15 cellular contexts compared by ENCODE assay signal in the genomic region with DNA sequence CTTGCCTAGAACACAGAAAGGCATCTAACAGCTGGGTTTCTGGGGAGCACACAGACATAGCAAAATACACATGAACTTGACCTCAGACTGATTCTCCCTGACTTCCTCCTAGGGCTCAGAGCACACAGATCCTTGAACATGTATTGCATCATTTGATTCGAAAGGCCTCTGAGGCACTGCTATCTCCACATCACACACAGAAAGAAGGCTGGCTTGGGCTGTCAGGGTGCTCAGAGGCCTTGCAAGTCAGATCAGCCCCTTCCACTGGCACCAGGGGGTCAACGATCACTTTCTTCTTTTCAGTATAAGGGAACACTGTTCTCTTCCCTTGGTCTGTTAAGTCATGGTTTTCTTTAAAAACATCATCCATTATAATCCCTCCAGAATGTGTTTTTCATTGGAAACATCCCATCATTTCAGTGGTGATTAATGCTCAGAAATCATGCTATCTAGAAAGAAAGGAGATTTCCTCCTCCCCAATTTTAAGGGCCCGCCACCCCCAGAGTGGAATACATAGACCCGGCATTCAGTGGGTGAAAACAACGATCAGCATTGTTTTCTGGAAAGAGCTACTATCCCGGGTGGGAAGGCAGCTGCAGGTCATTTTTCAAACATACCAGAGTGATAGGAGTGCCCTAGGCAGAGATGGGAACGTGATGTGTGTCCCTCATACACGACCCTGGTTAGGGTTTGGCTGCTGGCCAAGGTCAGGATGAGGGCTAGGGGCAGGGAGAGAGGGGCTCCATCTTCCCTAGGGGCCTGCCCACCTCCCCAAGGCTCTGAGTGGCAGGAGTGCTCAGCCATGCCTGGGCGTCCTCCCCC.
DNase-seq lines count a peak whose midpoint lies in the region; ATAC-seq, FAIRE-seq and TF ChIP-seq lines count a peak whose summit lies in the region.
"Had no signal": no experiment of that assay in that cellular context is flagged by ENCODE, and none has a peak within 500 bp of the region (broad histone marks: within the 10 kb centered on the region; RNA-seq: fewer than 3 reads in every experiment).

No MANE protein-coding gene starts in this region.

- H3K27ac ChIP-seq in angular gyrus (ENCODE audit: low read depth, low read length), result peak overlapping the region; percentile 87
- peak overlapping the region; percentile 89 for H3K27ac ChIP-seq in layer of hippocampus (ENCODE audit: low read depth, low read length)
- H3K27ac ChIP-seq: skin epidermis, thyroid gland had no signal

- peaks cover 2 to 3% of the 10 kb centered on the region in 2 donors for H3K9me3 Mint-ChIP-seq in activated T-cell treated with anti-CD3 and anti-CD28 coated beads, Interleukin-2, amount 50 U/mL, for 72 hours

- no peaks in the 10 kb centered on the region for H3K36me3 Mint-ChIP-seq in activated T-cell treated with anti-CD3 and anti-CD28 coated beads, Interleukin-2, amount 50 U/mL, for 72 hours (ENCODE audit: insufficient read depth in 2 of 2)

- H3K4me1 Mint-ChIP-seq in activated T-cell treated with anti-CD3 and anti-CD28 coated beads, Interleukin-2, amount 50 U/mL, for 72 hours (ENCODE audit: low read depth), result peaks cover 22% of the 10 kb centered on the region

- peak in 1 of 2 donors; percentile 18 for DNase-seq in activated T-cell treated with anti-CD3 and anti-CD28 coated beads, Interleukin-2, amount 50 U/mL, for 72 hours
- DNase-seq in activated T-cell treated with anti-CD3 and anti-CD28 coated beads, Interleukin-2, amount 50 U/mL, for 1 hour, result no peak
- DNase-seq in superior temporal gyrus (ENCODE audit: extremely low spot score) (peak; percentile 78), NCI-H748 treated with DMSO at 0.1 percent for 48 hours (lab: John Stamatoyannopoulos, UW) (no peak), GM12891 (ENCODE audit: insufficient read length, low spot score) (no peak)
- no peak for DNase-seq in stimulated activated CD4-positive, alpha-beta T cell treated with anti-CD3 and anti-CD28 coated beads, Interleukin-2, amount 100 ng/mL, for 48 hours
- DNase-seq: activated CD4-positive, CD25-positive, alpha-beta regulatory T cell treated with anti-CD3 and anti-CD28 coated beads, Interleukin-2, amount 50 U/mL, for 72 hours; Caco-2; effector memory CD4-positive, alpha-beta T cell; left colon; NCI-H1930; thyroid gland had no signal

- no peak overlapping the region for H3K27ac Mint-ChIP-seq in activated T-cell treated with anti-CD3 and anti-CD28 coated beads, Interleukin-2, amount 50 U/mL, for 72 hours

- no peak for FAIRE-seq in GM12891 (lab: Jason Lieb, UNC)

- H3K27me3 ChIP-seq in layer of hippocampus (ENCODE audit: control insufficient read depth, insufficient read depth, low read length), result no peaks in the 10 kb centered on the region
- H3K27me3 ChIP-seq: thyroid gland had no signal

- no peak overlapping the region for H3K4me3 Mint-ChIP-seq in activated T-cell treated with anti-CD3 and anti-CD28 coated beads, Interleukin-2, amount 50 U/mL, for 72 hours

- no peak for TF ChIP-seq POLR2A in GM12891 (IDR thresholded peaks at IDR 0.05; ENCODE audit: low read depth, low read length)

- H3K27me3 Mint-ChIP-seq in activated T-cell treated with anti-CD3 and anti-CD28 coated beads, Interleukin-2, amount 50 U/mL, for 72 hours (ENCODE audit: low read depth), result no peaks in the 10 kb centered on the region

- peak; percentile 35 to 75 for ATAC-seq in activated T-cell treated with anti-CD3 and anti-CD28 coated beads, Interleukin-2, amount 50 U/mL, for 72 hours (replicated peaks in 1 of 2)
- ATAC-seq: left colon had no signal

TF ChIP-seq in GM12891, 5 proteins besides CTCF, POLR2A, EP300 and RAD21:
- no peak for TF ChIP-seq POLR2AphosphoS5 (IDR thresholded peaks at IDR 0.05; ENCODE audit: low read depth, low read length)
